Comparison of ENCODE assay signal across 8 cellular contexts in genomic region chr5:150777685-150778084, GRCh38. TPM values are rescaled to one million over a fixed set of nuclear protein-coding genes. Genes with fewer than 3 reads are reported as not detected.
A peak's percentile ranks its signal among the peaks of the same experiment; 100 is the strongest.
DNase-seq lines count a peak whose midpoint lies in the region; ATAC-seq and TF ChIP-seq lines count a peak whose summit lies in the region.

No MANE protein-coding gene starts in this region.

- H2BK5ac ChIP-seq in mesenchymal stem cell (ENCODE audit: low read depth, low read length, poor library complexity, severe bottlenecking) = no peak overlapping the region

- ATAC-seq in Right ventricle myocardium inferior (no peak), upper lobe of right lung (no peak)

- peaks cover 6% of the 10 kb centered on the region for H3K79me1 ChIP-seq in mesenchymal stem cell (replicated peaks; ENCODE audit: low read length, poor library complexity, severe bottlenecking)

- H3K9me3 ChIP-seq in cardiac muscle cell (ENCODE audit: low read depth) (no peaks in the 10 kb centered on the region), mesenchymal stem cell (ENCODE audit: control insufficient read depth, low read length) (no peaks in the 10 kb centered on the region), upper lobe of right lung (no peaks in the 10 kb centered on the region), BE2C (no peaks in the 10 kb centered on the region)

- in situ Hi-C loops in astrocyte of the spinal cord (cut with HindIII; ENCODE audit: low sequenced_read_pairs) = no loop called here

- peak overlapping the region in 1 of 2 experiments; percentile 4 for H3K4ac ChIP-seq in mesenchymal stem cell (ENCODE audit: low read depth in 1 of 2, low read length in 2 of 2)

- no peak overlapping the region for H2BK15ac ChIP-seq in mesenchymal stem cell (ENCODE audit: low read depth, poor library complexity, severe bottlenecking)

- no peak overlapping the region for H3K4me2 ChIP-seq in mesenchymal stem cell (ENCODE audit: low read length, poor library complexity, severe bottlenecking)

- H3K27me3 ChIP-seq in cardiac muscle cell (no peaks in the 10 kb centered on the region), mesenchymal stem cell (ENCODE audit: control insufficient read depth in 1 of 2, insufficient read depth in 1 of 2, low read length in 2 of 2) (no peaks in the 10 kb centered on the region), upper lobe of right lung (no peaks in the 10 kb centered on the region), BE2C (no peaks in the 10 kb centered on the region)

- H2BK120ac ChIP-seq in mesenchymal stem cell (ENCODE audit: low read depth, low read length) = no peak overlapping the region

- peak overlapping the region; percentile 1 to 70 for H2BK12ac ChIP-seq in mesenchymal stem cell (ENCODE audit: low read length in 2 of 2)

- no peak for DNase-seq in cardiac muscle cell (ENCODE audit: low read depth in 1 of 2, low spot score in 1 of 2)
- DNase-seq in Right ventricle myocardium inferior (ENCODE audit: missing footprints) = no peak
- no peak for DNase-seq in astrocyte of the spinal cord (ENCODE audit: low read depth, low spot score)
- DNase-seq in mesenchymal stem cell = peak; percentile 24
- no peak for DNase-seq in upper lobe of right lung
- no peak for DNase-seq in BE2C
- DNase-seq in NCI-H2171 treated with DMSO at 0.1 percent for 48 hours (lab: John Stamatoyannopoulos, UW) = no peak
- no peak for DNase-seq in GM10266 (ENCODE audit: extremely low spot score)

- H3K36me3 ChIP-seq in cardiac muscle cell (no peaks in the 10 kb centered on the region), mesenchymal stem cell (ENCODE audit: control insufficient read depth in 1 of 2, insufficient read depth in 2 of 2, low read depth in 1 of 2, low read length in 2 of 2) (peaks cover 0 to 19% of the 10 kb centered on the region in 2 experiments), upper lobe of right lung (no peaks in the 10 kb centered on the region), BE2C (no peaks in the 10 kb centered on the region)

- no peak overlapping the region for H3K23ac ChIP-seq in mesenchymal stem cell (ENCODE audit: low read length in 2 of 2)

- no peak overlapping the region for H3K14ac ChIP-seq in mesenchymal stem cell (ENCODE audit: low read length in 2 of 2)

- H3K4me1 ChIP-seq in cardiac muscle cell (ENCODE audit: low read depth) = peaks cover 18% of the 10 kb centered on the region
- peaks cover 22% of the 10 kb centered on the region for H3K4me1 ChIP-seq in mesenchymal stem cell (ENCODE audit: control insufficient read depth, insufficient read depth, low read depth, low read length)
- H3K4me1 ChIP-seq in upper lobe of right lung = peaks cover 40% of the 10 kb centered on the region
- peaks cover 11% of the 10 kb centered on the region; the same call in 1 of the 2 replicates for H3K4me1 ChIP-seq in BE2C

- TF ChIP-seq CTCF in cardiac muscle cell (IDR thresholded peaks at IDR 0.05; ENCODE audit: low read depth, low read length) (no peak), astrocyte of the spinal cord (IDR thresholded peaks at IDR 0.05; ENCODE audit: low read depth, low read length) (no peak), upper lobe of right lung (IDR thresholded peaks at IDR 0.05) (no peak), BE2C (IDR thresholded peaks at IDR 0.05; ENCODE audit: low read depth, low read length) (no peak), GM10266 (IDR thresholded peaks at IDR 0.05; ENCODE audit: control insufficient read depth, insufficient read depth, low read depth, missing control alignments) (no peak)

- H3K18ac ChIP-seq in mesenchymal stem cell (ENCODE audit: low read depth in 1 of 2, low read length in 2 of 2) = peak overlapping the region in 1 of 2 experiments; percentile 84

- no peak overlapping the region for H2AFZ ChIP-seq in mesenchymal stem cell (ENCODE audit: low read depth, low read length)

- H4K91ac ChIP-seq in mesenchymal stem cell (ENCODE audit: low read length) = no peak overlapping the region

- H3K4me3 ChIP-seq in cardiac muscle cell = peak overlapping the region; percentile 52
- H3K4me3 ChIP-seq in astrocyte of the spinal cord (ENCODE audit: low read depth, low read length) = peak overlapping the region; percentile 92
- H3K4me3 ChIP-seq in mesenchymal stem cell (ENCODE audit: insufficient read depth in 1 of 2, low read depth in 1 of 2, low read length in 2 of 2) = peak overlapping the region in 1 of 2 experiments; percentile 95
- H3K4me3 ChIP-seq in upper lobe of right lung = peak overlapping the region; percentile 77
- H3K4me3 ChIP-seq in BE2C (ENCODE audit: low read depth, low read length) = no peak overlapping the region

- WGBS in mesenchymal stem cell = 76% methylated on average over 3 of the region's 3 CpGs

- peak overlapping the region; percentile 90 for H3K27ac ChIP-seq in cardiac muscle cell
- H3K27ac ChIP-seq in mesenchymal stem cell (ENCODE audit: low read length, poor library complexity, severe bottlenecking) = no peak overlapping the region
- H3K27ac ChIP-seq in upper lobe of right lung = peak overlapping the region; percentile 93

- intact Hi-C loops in Right ventricle myocardium inferior (cut with DNase I) (loop anchor here (2.0 to 5.0 kb wide), 2 partner anchors 19 to 75 kb away; partner anchors contain the start of genes DCTN4 and RBM22), upper lobe of right lung (cut with DNase I) (no loop called here)

- peak overlapping the region; percentile 57 for H4K8ac ChIP-seq in mesenchymal stem cell (ENCODE audit: low read length)

- H3K9ac ChIP-seq in mesenchymal stem cell (ENCODE audit: low read length) = peak overlapping the region; percentile 96

- peak overlapping the region; percentile 50 for H2AK5ac ChIP-seq in mesenchymal stem cell (ENCODE audit: low read length, severe bottlenecking)

RNA-seq across cellular contexts. Expression of gene SMIM3, which starts 0.9 kb away (rescaled TPM):
- total RNA-seq in cardiac muscle cell = 16.8 and 33.2 TPM in 2 replicates
- 32.2 and 43.5 TPM in 2 replicates for polyA plus RNA-seq in cardiac muscle cell
- 19.8 TPM for total RNA-seq in Right ventricle myocardium inferior
- polyA plus RNA-seq in mesenchymal stem cell (2013, experiment 1 of 2) = 106 TPM
- polyA plus RNA-seq in mesenchymal stem cell (2013, experiment 2 of 2) = 108 TPM
- 28.3 TPM for total RNA-seq in upper lobe of right lung
- polyA plus RNA-seq in BE2C (2012; ENCODE audit: insufficient read depth, insufficient read length, low read depth) = 3.1 TPM

RNA-seq across cellular contexts. Expression of gene DCTN4, which starts 18.9 kb away (rescaled TPM):
- total RNA-seq in cardiac muscle cell (41.1 and 46.2 TPM in 2 replicates), Right ventricle myocardium inferior (46.4 TPM), upper lobe of right lung (68.5 TPM)
- polyA plus RNA-seq in cardiac muscle cell = 26.7 and 32.2 TPM in 2 replicates
- polyA plus RNA-seq in mesenchymal stem cell (2013, experiment 1 of 2) = 29.3 TPM
- polyA plus RNA-seq in mesenchymal stem cell (2013, experiment 2 of 2) = 29.6 TPM
- 86.2 TPM for polyA plus RNA-seq in BE2C (2012; ENCODE audit: insufficient read depth, insufficient read length, low read depth)
